ENCODE assay signal across 14 cellular contexts in genomic region chr10:4025339-4025738, GRCh38.
A peak's percentile ranks its signal among the peaks of the same experiment; 100 is the strongest.
DNase-seq lines count a peak whose midpoint lies in the region; ATAC-seq and TF ChIP-seq lines count a peak whose summit lies in the region.
"Had no signal": no experiment of that assay in that cellular context is flagged by ENCODE, and none has a peak within 500 bp of the region (broad histone marks: within the 10 kb centered on the region; RNA-seq: fewer than 3 reads in every experiment).

No MANE protein-coding gene starts in this region.

- peak overlapping the region; percentile 65; the same call in 1 of the 2 replicates for H3K27ac ChIP-seq in Panc1 (ENCODE audit: low read length)
- H3K27ac ChIP-seq in mesodermal cell (ENCODE audit: low read depth, low read length, severe bottlenecking): peak overlapping the region; percentile 50
- H3K27ac ChIP-seq: 22Rv1, HL-60 had no signal

- WGBS in mesodermal cell (ENCODE audit: insufficient coverage in 2 of 2), 2 experiments: 100% methylated on average over 1 of the region's 4 CpGs

- no peak for DNase-seq in activated CD8-positive, alpha-beta T cell treated with anti-CD3 and anti-CD28 coated beads, Interleukin-2, amount 10 ng/mL, durations not matched to agents 7 days and 5 days
- DNase-seq in activated CD8-positive, alpha-beta T cell treated with anti-CD3 and anti-CD28 coated beads for 36 hours: no peak
- DNase-seq in Panc1 (ENCODE audit: low read depth, low spot score) (no peak), CD1c-positive myeloid dendritic cell (ENCODE audit: extremely low spot score) (no peak)
- DNase-seq: CD4-positive, CD25-positive, alpha-beta regulatory T cell; DMS53; HCEC 1CT; HFFc6 had no signal

- peak overlapping the region; percentile 16 for H3K27ac Mint-ChIP-seq in activated CD8-positive, alpha-beta T cell treated with anti-CD3 and anti-CD28 coated beads, Interleukin-2, amount 10 ng/mL, durations not matched to agents 7 days and 5 days
- no peak overlapping the region for H3K27ac Mint-ChIP-seq in activated CD8-positive, alpha-beta T cell treated with anti-CD3 and anti-CD28 coated beads for 36 hours
- H3K27ac Mint-ChIP-seq: HFFc6 had no signal

- H3K4me3 Mint-ChIP-seq in activated CD8-positive, alpha-beta T cell treated with anti-CD3 and anti-CD28 coated beads, Interleukin-2, amount 10 ng/mL, durations not matched to agents 7 days and 5 days: no peak overlapping the region
- H3K4me3 Mint-ChIP-seq in activated CD8-positive, alpha-beta T cell treated with anti-CD3 and anti-CD28 coated beads for 36 hours: no peak overlapping the region
- H3K4me3 Mint-ChIP-seq: CD4-positive, CD25-positive, alpha-beta regulatory T cell; HFFc6 had no signal

- H3K27me3 Mint-ChIP-seq in activated CD8-positive, alpha-beta T cell treated with anti-CD3 and anti-CD28 coated beads, Interleukin-2, amount 10 ng/mL, durations not matched to agents 7 days and 5 days (ENCODE audit: low read depth): no peaks in the 10 kb centered on the region
- H3K27me3 Mint-ChIP-seq in activated CD8-positive, alpha-beta T cell treated with anti-CD3 and anti-CD28 coated beads for 36 hours: no peaks in the 10 kb centered on the region
- H3K27me3 Mint-ChIP-seq: CD4-positive, CD25-positive, alpha-beta regulatory T cell had no signal

- H3K4me1 Mint-ChIP-seq in activated CD8-positive, alpha-beta T cell treated with anti-CD3 and anti-CD28 coated beads, Interleukin-2, amount 10 ng/mL, durations not matched to agents 7 days and 5 days (ENCODE audit: low read depth): peaks cover 38% of the 10 kb centered on the region
- H3K4me1 Mint-ChIP-seq in activated CD8-positive, alpha-beta T cell treated with anti-CD3 and anti-CD28 coated beads for 36 hours (ENCODE audit: low read depth): peaks cover 4% of the 10 kb centered on the region

- in situ Hi-C loops in Panc1 (cut with HindIII; ENCODE audit: low pct_unique_long_range_greater_than_20kb, low sequenced_read_pairs): no loop called here

- H3K9me3 ChIP-seq in Panc1 (ENCODE audit: control insufficient read depth, insufficient read depth, low read depth, low read length): no peaks in the 10 kb centered on the region; the same call in 1 of the 2 replicates
- no peaks in the 10 kb centered on the region for H3K9me3 ChIP-seq in mesodermal cell (ENCODE audit: control insufficient read depth, low read length)

- no peak for TF ChIP-seq CTCF in activated CD8-positive, alpha-beta T cell treated with anti-CD3 and anti-CD28 coated beads for 36 hours (IDR thresholded peaks at IDR 0.05)
- TF ChIP-seq CTCF in Panc1 (IDR thresholded peaks at IDR 0.05): no peak

- CTCF ChIA-PET in activated CD8-positive, alpha-beta T cell treated with anti-CD3 and anti-CD28 coated beads, Interleukin-2, amount 10 ng/mL, durations not matched to agents 7 days and 5 days (lab: Charles Lee): no interaction called here
- CTCF ChIA-PET in activated CD8-positive, alpha-beta T cell treated with anti-CD3 and anti-CD28 coated beads for 36 hours (lab: Charles Lee): no interaction called here
- CTCF ChIA-PET in Panc1 (lab: Charles Lee): no interaction called here

- no TSS peak for BruUV-seq in Panc1 (replicated peaks; lab: Mats Ljungman, UMichigan)

- no peaks in the 10 kb centered on the region for H3K36me3 ChIP-seq in Panc1 (ENCODE audit: control insufficient read depth, insufficient read depth, low read length)
- H3K36me3 ChIP-seq in mesodermal cell (ENCODE audit: control insufficient read depth, insufficient read depth, low read length): no peaks in the 10 kb centered on the region

- no peaks in the 10 kb centered on the region for H3K9me3 Mint-ChIP-seq in activated CD8-positive, alpha-beta T cell treated with anti-CD3 and anti-CD28 coated beads, Interleukin-2, amount 10 ng/mL, durations not matched to agents 7 days and 5 days (ENCODE audit: insufficient read depth)
- H3K9me3 Mint-ChIP-seq in activated CD8-positive, alpha-beta T cell treated with anti-CD3 and anti-CD28 coated beads for 36 hours: peaks cover 3% of the 10 kb centered on the region
- H3K9me3 Mint-ChIP-seq: CD4-positive, CD25-positive, alpha-beta regulatory T cell; HFFc6 had no signal

- H3K4me1 ChIP-seq in Panc1 (ENCODE audit: control insufficient read depth, insufficient read depth, low read length) (no peaks in the 10 kb centered on the region), mesodermal cell (ENCODE audit: control insufficient read depth, insufficient read depth, low read length, poor library complexity, severe bottlenecking) (peaks cover 21% of the 10 kb centered on the region)

- H3K27me3 ChIP-seq in Panc1 (ENCODE audit: control insufficient read depth, insufficient read depth, low read length): no peaks in the 10 kb centered on the region

- H3K4me3 ChIP-seq in Panc1 (ENCODE audit: low read depth in 2 of 2, low read length in 2 of 2) (no peak overlapping the region), mesodermal cell (ENCODE audit: extremely low read depth, insufficient read depth, low read length, poor library complexity, severe bottlenecking) (no peak overlapping the region)
- H3K4me3 ChIP-seq: K562 had no signal

- ATAC-seq in activated CD8-positive, alpha-beta T cell treated with anti-CD3 and anti-CD28 coated beads, Interleukin-2, amount 10 ng/mL, durations not matched to agents 7 days and 5 days: peak; percentile 42
- no peak for ATAC-seq in activated CD8-positive, alpha-beta T cell treated with anti-CD3 and anti-CD28 coated beads for 36 hours
- ATAC-seq in Panc1: no peak
- no peak for ATAC-seq in HG02610 (IDR thresholded peaks at IDR 0.05; ENCODE audit: unreplicated experiment)
- no peak for ATAC-seq in HG03342 (IDR thresholded peaks at IDR 0.05; ENCODE audit: unreplicated experiment)
- ATAC-seq: K562 had no signal

- intact Hi-C loops in activated CD8-positive, alpha-beta T cell treated with anti-CD3 and anti-CD28 coated beads for 36 hours (cut with micrococcal nuclease): no loop called here
- intact Hi-C loops in Panc1 (cut with micrococcal nuclease; ENCODE audit: unreplicated experiment): no loop called here

- POLR2A ChIA-PET in activated CD8-positive, alpha-beta T cell treated with anti-CD3 and anti-CD28 coated beads, Interleukin-2, amount 10 ng/mL, durations not matched to agents 7 days and 5 days (lab: Charles Lee): interaction anchor here (2.1 kb wide), 1 partner anchor 240 kb away, joined by 4 read pairs; the partner anchor contains the start of gene KLF6
- POLR2A ChIA-PET in activated CD8-positive, alpha-beta T cell treated with anti-CD3 and anti-CD28 coated beads for 36 hours (lab: Charles Lee): no interaction called here
- POLR2A ChIA-PET in Panc1 (lab: Charles Lee): no interaction called here

- peaks cover 10% of the 10 kb centered on the region for H3K36me3 Mint-ChIP-seq in activated CD8-positive, alpha-beta T cell treated with anti-CD3 and anti-CD28 coated beads, Interleukin-2, amount 10 ng/mL, durations not matched to agents 7 days and 5 days (ENCODE audit: low read depth)
- no peaks in the 10 kb centered on the region for H3K36me3 Mint-ChIP-seq in activated CD8-positive, alpha-beta T cell treated with anti-CD3 and anti-CD28 coated beads for 36 hours (ENCODE audit: low read depth)
